10 cellular contexts compared by ENCODE assay signal in the genomic region with DNA sequence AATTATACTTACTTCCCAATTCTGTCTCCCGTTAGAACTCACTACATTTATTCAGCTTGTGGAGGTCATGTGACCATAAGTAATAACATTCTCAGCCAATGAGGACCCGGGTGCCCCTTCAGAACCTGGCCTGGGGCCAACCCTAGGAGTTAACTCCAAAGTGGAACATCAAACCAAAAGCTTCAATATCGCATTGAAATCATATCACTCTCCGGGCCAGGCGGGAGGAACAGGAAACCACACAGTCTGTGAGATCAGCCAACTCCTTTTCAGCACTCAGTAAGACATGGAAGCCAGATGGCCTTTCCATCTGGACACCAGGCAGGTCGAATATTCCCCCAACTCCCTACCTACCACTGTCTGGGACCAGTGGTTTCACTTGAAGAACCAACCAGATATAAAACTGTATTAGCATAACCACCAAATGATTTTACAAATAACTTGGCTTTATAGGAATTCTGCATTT. TPM values are rescaled to one million over a fixed set of nuclear protein-coding genes. Genes with fewer than 3 reads are reported as not detected.
DNase-seq lines count a peak whose midpoint lies in the region; ATAC-seq and TF ChIP-seq lines count a peak whose summit lies in the region.
"Had no signal": no experiment of that assay in that cellular context is flagged by ENCODE, and none has a peak within 500 bp of the region (broad histone marks: within the 10 kb centered on the region; RNA-seq: fewer than 3 reads in every experiment).

No MANE protein-coding gene starts in this region.

- H3K9me3 ChIP-seq in right cardiac atrium (ENCODE audit: control insufficient read depth, low read length): no peaks in the 10 kb centered on the region
- H3K9me3 ChIP-seq: MG63 had no signal

- no peaks in the 10 kb centered on the region for H3K27me3 Mint-ChIP-seq in activated T-cell treated with anti-CD3 and anti-CD28 coated beads, Interleukin-2, amount 50 U/mL, for 72 hours (ENCODE audit: low read depth)
- H3K27me3 Mint-ChIP-seq in activated T-cell treated with anti-CD3 and anti-CD28 coated beads, Interleukin-2, amount 50 U/mL, for 24 hours: no peaks in the 10 kb centered on the region
- no peaks in the 10 kb centered on the region for H3K27me3 Mint-ChIP-seq in activated B cell treated with CpG ODN at 0.5 μM for 24 hours
- no peaks in the 10 kb centered on the region for H3K27me3 Mint-ChIP-seq in type B pancreatic cell
- H3K27me3 Mint-ChIP-seq: activated CD4-positive, alpha-beta memory T cell treated with anti-CD3 and anti-CD28 coated beads for 36 hours had no signal

- H3K36me3 Mint-ChIP-seq in activated T-cell treated with anti-CD3 and anti-CD28 coated beads, Interleukin-2, amount 50 U/mL, for 72 hours (ENCODE audit: insufficient read depth in 2 of 2): peaks cover 1 to 8% of the 10 kb centered on the region in 2 donors
- H3K36me3 Mint-ChIP-seq in activated T-cell treated with anti-CD3 and anti-CD28 coated beads, Interleukin-2, amount 50 U/mL, for 24 hours (ENCODE audit: low read depth): peaks cover 24% of the 10 kb centered on the region
- H3K36me3 Mint-ChIP-seq in activated B cell treated with CpG ODN at 0.5 μM for 24 hours (ENCODE audit: low read depth): peaks cover 8% of the 10 kb centered on the region
- peaks cover 52% of the 10 kb centered on the region for H3K36me3 Mint-ChIP-seq in type B pancreatic cell

- H3K27ac Mint-ChIP-seq in activated T-cell treated with anti-CD3 and anti-CD28 coated beads, Interleukin-2, amount 50 U/mL, for 72 hours: no peak overlapping the region
- H3K27ac Mint-ChIP-seq in activated T-cell treated with anti-CD3 and anti-CD28 coated beads, Interleukin-2, amount 50 U/mL, for 24 hours: no peak overlapping the region
- H3K27ac Mint-ChIP-seq in activated B cell treated with CpG ODN at 0.5 μM for 24 hours (no peak overlapping the region), type B pancreatic cell (peak overlapping the region; percentile 62)
- H3K27ac Mint-ChIP-seq: activated CD4-positive, alpha-beta memory T cell treated with anti-CD3 and anti-CD28 coated beads for 36 hours had no signal

- CTCF ChIA-PET in activated B cell treated with CpG ODN at 0.5 μM for 24 hours (lab: Charles Lee): no interaction called here

- peak overlapping the region; percentile 24 to 28 for H3K4me3 Mint-ChIP-seq in activated T-cell treated with anti-CD3 and anti-CD28 coated beads, Interleukin-2, amount 50 U/mL, for 72 hours
- H3K4me3 Mint-ChIP-seq in activated T-cell treated with anti-CD3 and anti-CD28 coated beads, Interleukin-2, amount 50 U/mL, for 24 hours: no peak overlapping the region
- H3K4me3 Mint-ChIP-seq in activated B cell treated with CpG ODN at 0.5 μM for 24 hours (peak overlapping the region; percentile 11), type B pancreatic cell (peak overlapping the region; percentile 66)
- H3K4me3 Mint-ChIP-seq: activated CD4-positive, alpha-beta memory T cell treated with anti-CD3 and anti-CD28 coated beads for 36 hours had no signal

- H3K27me3 ChIP-seq in right cardiac atrium (ENCODE audit: control insufficient read depth, insufficient read depth): no peaks in the 10 kb centered on the region
- H3K27me3 ChIP-seq: MG63 had no signal

- TF ChIP-seq CTCF in activated B cell treated with CpG ODN at 0.5 μM for 24 hours (IDR thresholded peaks at IDR 0.05) (no peak), type B pancreatic cell (conservative IDR thresholded peaks at IDR 0.05) (no peak)

- POLR2A ChIA-PET in activated B cell treated with CpG ODN at 0.5 μM for 24 hours (lab: Charles Lee): no interaction called here

- intact Hi-C loops in activated B cell treated with CpG ODN at 0.5 μM for 24 hours (cut with micrococcal nuclease): no loop called here
- intact Hi-C loops in right cardiac atrium (cut with DNase I): loop anchor here in 1 of 4 donors (10.0 kb wide), 1 partner anchor 52 kb away; no protein-coding TSS in a partner anchor

- no peaks in the 10 kb centered on the region for H3K9me3 Mint-ChIP-seq in activated T-cell treated with anti-CD3 and anti-CD28 coated beads, Interleukin-2, amount 50 U/mL, for 72 hours
- no peaks in the 10 kb centered on the region for H3K9me3 Mint-ChIP-seq in activated T-cell treated with anti-CD3 and anti-CD28 coated beads, Interleukin-2, amount 50 U/mL, for 24 hours
- H3K9me3 Mint-ChIP-seq in activated B cell treated with CpG ODN at 0.5 μM for 24 hours (no peaks in the 10 kb centered on the region), type B pancreatic cell (peaks cover 5% of the 10 kb centered on the region)
- H3K9me3 Mint-ChIP-seq: activated CD4-positive, alpha-beta memory T cell treated with anti-CD3 and anti-CD28 coated beads for 36 hours had no signal

- peak overlapping the region; percentile 42 for H3K27ac ChIP-seq in right cardiac atrium (ENCODE audit: low read length)

- ATAC-seq in activated T-cell treated with anti-CD3 and anti-CD28 coated beads, Interleukin-2, amount 50 U/mL, for 72 hours (replicated peaks in 1 of 2): no peak
- ATAC-seq in activated B cell treated with CpG ODN at 0.5 μM for 24 hours (ENCODE audit: low read depth) (no peak), right cardiac atrium (peak; percentile 8 to 15), GM18520 (IDR thresholded peaks at IDR 0.05; ENCODE audit: unreplicated experiment) (no peak)

- no peak overlapping the region for H3K4me3 ChIP-seq in right cardiac atrium (ENCODE audit: low read length)
- H3K4me3 ChIP-seq: MG63 had no signal

- 7% methylated on average over 6 of the region's 6 CpGs for WGBS in right cardiac atrium

- peaks cover 66% of the 10 kb centered on the region for H3K4me1 Mint-ChIP-seq in activated T-cell treated with anti-CD3 and anti-CD28 coated beads, Interleukin-2, amount 50 U/mL, for 72 hours (ENCODE audit: low read depth)
- H3K4me1 Mint-ChIP-seq in activated T-cell treated with anti-CD3 and anti-CD28 coated beads, Interleukin-2, amount 50 U/mL, for 24 hours (ENCODE audit: low read depth): peaks cover 63% of the 10 kb centered on the region
- peaks cover 56% of the 10 kb centered on the region for H3K4me1 Mint-ChIP-seq in activated B cell treated with CpG ODN at 0.5 μM for 24 hours
- peaks cover 66% of the 10 kb centered on the region for H3K4me1 Mint-ChIP-seq in type B pancreatic cell (ENCODE audit: unreplicated experiment)

- H3K4me1 ChIP-seq in right cardiac atrium (ENCODE audit: control insufficient read depth, insufficient read depth, low read length): peaks cover 26% of the 10 kb centered on the region

- no peak for DNase-seq in activated T-cell treated with anti-CD3 and anti-CD28 coated beads, Interleukin-2, amount 50 U/mL, for 72 hours
- no peak for DNase-seq in activated T-cell treated with anti-CD3 and anti-CD28 coated beads, Interleukin-2, amount 50 U/mL, for 24 hours
- DNase-seq in activated B cell treated with CpG ODN at 0.5 μM for 24 hours (no peak), right cardiac atrium (peak; percentile 74 to 85 (median 79)), type B pancreatic cell (ENCODE audit: extremely low spot score, unreplicated experiment) (no peak), NCI-H1417 (lab: John Stamatoyannopoulos, UW) (no peak), NCI-H748 (lab: John Stamatoyannopoulos, UW; ENCODE audit: unreplicated experiment) (no peak)
- DNase-seq: activated CD4-positive, alpha-beta memory T cell treated with anti-CD3 and anti-CD28 coated beads for 36 hours; MG63 had no signal

RNA-seq across cellular contexts. Expression of a gene that starts 5.5 kb away (rescaled TPM):
- 10 to 100 TPM; 49.4 to 55.1 TPM for total RNA-seq in activated T-cell treated with anti-CD3 and anti-CD28 coated beads, Interleukin-2, amount 50 U/mL, for 72 hours
- total RNA-seq in activated B cell treated with CpG ODN at 0.5 μM for 24 hours: 16.6 and 21.7 TPM in 2 replicates
- 10 to 100 TPM; 37.0 to 75.1 (median 39.8) TPM for total RNA-seq in right cardiac atrium
- 10.7 TPM for polyA plus RNA-seq in right cardiac atrium
- 85.8 and 173 TPM in 2 replicates for total RNA-seq in type B pancreatic cell (ENCODE audit: low replicate concordance)

Comparison
In these comparisons a context has a peak if more than half of its experiments do, and no peak if none do; other contexts are left out.
1. ATAC-seq: peak in right cardiac atrium (2 of 2); none in activated T-cell treated with anti-CD3 and anti-CD28 coated beads, Interleukin-2, amount 50 U/mL, for 72 hours (0 of 2), activated B cell treated with CpG ODN at 0.5 μM for 24 hours (single experiment) and GM18520 (single experiment).
2. DNase-seq: peak in right cardiac atrium (3 of 3); none in activated T-cell treated with anti-CD3 and anti-CD28 coated beads, Interleukin-2, amount 50 U/mL, for 72 hours (0 of 2), activated T-cell treated with anti-CD3 and anti-CD28 coated beads, Interleukin-2, amount 50 U/mL, for 24 hours (single experiment), activated B cell treated with CpG ODN at 0.5 μM for 24 hours (single experiment), type B pancreatic cell (single experiment), NCI-H1417 (0 of 3) and NCI-H748 (single experiment).